2 cellular contexts compared by ENCODE assay signal in the genomic region with DNA sequence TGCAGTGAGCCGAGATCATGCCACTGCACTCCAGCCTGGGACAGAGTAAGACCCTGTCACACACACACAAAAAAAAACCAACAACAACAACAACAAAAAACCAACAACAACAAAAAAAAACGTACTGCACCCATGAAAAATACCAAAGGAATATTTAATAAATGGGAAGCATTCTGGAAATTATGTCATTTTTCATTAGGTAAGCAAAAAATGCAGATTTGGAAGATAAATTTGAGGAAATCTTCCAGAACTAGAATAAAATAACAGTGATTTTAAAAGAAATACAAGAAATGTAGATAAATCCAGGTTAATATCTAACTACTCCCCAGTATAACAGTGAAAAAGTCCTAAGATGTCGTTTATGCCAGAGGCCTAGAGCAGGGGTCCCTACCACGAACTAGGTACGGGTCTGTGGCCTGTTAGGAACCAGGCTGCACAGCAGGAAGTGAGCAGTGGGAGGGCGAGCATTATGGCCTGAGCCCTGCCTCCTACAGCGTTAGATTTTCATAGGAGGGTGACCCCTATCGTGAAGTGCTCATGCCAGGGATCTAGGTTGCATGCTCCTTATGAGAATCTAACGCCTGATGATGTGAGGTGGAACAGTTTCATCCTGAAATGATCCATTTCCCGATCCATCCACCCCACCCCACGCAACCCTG.
TF ChIP-seq lines count a peak whose summit lies in the region.

No MANE protein-coding gene starts in this region.

TF ChIP-seq in A549, 52 proteins besides CTCF, POLR2A, EP300 and RAD21:
- TF ChIP-seq MYC (IDR thresholded peaks at IDR 0.05; ENCODE audit: borderline replicate concordance, low read length) (no peak), EHF (CRISPR knock-in tag; IDR thresholded peaks at IDR 0.05) (no peak), MAFK (IDR thresholded peaks at IDR 0.05; ENCODE audit: partially characterized antibody) (peak; percentile 67), TP53 (CRISPR knock-in tag; IDR thresholded peaks at IDR 0.05) (no peak), CHD2 (IDR thresholded peaks at IDR 0.05; ENCODE audit: low read length, partially characterized antibody) (no peak), GATA3 (IDR thresholded peaks at IDR 0.05; ENCODE audit: borderline replicate concordance) (no peak)
- TF ChIP-seq, protein P1, sequence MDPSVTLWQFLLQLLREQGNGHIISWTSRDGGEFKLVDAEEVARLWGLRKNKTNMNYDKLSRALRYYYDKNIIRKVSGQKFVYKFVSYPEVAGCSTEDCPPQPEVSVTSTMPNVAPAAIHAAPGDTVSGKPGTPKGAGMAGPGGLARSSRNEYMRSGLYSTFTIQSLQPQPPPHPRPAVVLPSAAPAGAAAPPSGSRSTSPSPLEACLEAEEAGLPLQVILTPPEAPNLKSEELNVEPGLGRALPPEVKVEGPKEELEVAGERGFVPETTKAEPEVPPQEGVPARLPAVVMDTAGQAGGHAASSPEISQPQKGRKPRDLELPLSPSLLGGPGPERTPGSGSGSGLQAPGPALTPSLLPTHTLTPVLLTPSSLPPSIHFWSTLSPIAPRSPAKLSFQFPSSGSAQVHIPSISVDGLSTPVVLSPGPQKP (IDR thresholded peaks at IDR 0.05; ENCODE audit: low read depth, low read length), result no peak

TF ChIP-seq in GM23338, 12 proteins besides CTCF, POLR2A, EP300 and RAD21:
- TF ChIP-seq POLR2AphosphoS5 (IDR thresholded peaks at IDR 0.05; ENCODE audit: low read depth) (no peak), STAT1 (IDR thresholded peaks at IDR 0.05; ENCODE audit: unreplicated experiment) (no peak), JUNB (IDR thresholded peaks at IDR 0.05; ENCODE audit: unreplicated experiment) (no peak), CREB1 (CRISPR knock-in tag; IDR thresholded peaks at IDR 0.05; ENCODE audit: low read depth) (no peak), NANOG (IDR thresholded peaks at IDR 0.05; ENCODE audit: borderline replicate concordance) (no peak)
- TF ChIP-seq, protein P2, sequence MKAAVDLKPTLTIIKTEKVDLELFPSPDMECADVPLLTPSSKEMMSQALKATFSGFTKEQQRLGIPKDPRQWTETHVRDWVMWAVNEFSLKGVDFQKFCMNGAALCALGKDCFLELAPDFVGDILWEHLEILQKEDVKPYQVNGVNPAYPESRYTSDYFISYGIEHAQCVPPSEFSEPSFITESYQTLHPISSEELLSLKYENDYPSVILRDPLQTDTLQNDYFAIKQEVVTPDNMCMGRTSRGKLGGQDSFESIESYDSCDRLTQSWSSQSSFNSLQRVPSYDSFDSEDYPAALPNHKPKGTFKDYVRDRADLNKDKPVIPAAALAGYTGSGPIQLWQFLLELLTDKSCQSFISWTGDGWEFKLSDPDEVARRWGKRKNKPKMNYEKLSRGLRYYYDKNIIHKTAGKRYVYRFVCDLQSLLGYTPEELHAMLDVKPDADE (IDR thresholded peaks at IDR 0.05), result no peak
- TF ChIP-seq, protein P3, sequence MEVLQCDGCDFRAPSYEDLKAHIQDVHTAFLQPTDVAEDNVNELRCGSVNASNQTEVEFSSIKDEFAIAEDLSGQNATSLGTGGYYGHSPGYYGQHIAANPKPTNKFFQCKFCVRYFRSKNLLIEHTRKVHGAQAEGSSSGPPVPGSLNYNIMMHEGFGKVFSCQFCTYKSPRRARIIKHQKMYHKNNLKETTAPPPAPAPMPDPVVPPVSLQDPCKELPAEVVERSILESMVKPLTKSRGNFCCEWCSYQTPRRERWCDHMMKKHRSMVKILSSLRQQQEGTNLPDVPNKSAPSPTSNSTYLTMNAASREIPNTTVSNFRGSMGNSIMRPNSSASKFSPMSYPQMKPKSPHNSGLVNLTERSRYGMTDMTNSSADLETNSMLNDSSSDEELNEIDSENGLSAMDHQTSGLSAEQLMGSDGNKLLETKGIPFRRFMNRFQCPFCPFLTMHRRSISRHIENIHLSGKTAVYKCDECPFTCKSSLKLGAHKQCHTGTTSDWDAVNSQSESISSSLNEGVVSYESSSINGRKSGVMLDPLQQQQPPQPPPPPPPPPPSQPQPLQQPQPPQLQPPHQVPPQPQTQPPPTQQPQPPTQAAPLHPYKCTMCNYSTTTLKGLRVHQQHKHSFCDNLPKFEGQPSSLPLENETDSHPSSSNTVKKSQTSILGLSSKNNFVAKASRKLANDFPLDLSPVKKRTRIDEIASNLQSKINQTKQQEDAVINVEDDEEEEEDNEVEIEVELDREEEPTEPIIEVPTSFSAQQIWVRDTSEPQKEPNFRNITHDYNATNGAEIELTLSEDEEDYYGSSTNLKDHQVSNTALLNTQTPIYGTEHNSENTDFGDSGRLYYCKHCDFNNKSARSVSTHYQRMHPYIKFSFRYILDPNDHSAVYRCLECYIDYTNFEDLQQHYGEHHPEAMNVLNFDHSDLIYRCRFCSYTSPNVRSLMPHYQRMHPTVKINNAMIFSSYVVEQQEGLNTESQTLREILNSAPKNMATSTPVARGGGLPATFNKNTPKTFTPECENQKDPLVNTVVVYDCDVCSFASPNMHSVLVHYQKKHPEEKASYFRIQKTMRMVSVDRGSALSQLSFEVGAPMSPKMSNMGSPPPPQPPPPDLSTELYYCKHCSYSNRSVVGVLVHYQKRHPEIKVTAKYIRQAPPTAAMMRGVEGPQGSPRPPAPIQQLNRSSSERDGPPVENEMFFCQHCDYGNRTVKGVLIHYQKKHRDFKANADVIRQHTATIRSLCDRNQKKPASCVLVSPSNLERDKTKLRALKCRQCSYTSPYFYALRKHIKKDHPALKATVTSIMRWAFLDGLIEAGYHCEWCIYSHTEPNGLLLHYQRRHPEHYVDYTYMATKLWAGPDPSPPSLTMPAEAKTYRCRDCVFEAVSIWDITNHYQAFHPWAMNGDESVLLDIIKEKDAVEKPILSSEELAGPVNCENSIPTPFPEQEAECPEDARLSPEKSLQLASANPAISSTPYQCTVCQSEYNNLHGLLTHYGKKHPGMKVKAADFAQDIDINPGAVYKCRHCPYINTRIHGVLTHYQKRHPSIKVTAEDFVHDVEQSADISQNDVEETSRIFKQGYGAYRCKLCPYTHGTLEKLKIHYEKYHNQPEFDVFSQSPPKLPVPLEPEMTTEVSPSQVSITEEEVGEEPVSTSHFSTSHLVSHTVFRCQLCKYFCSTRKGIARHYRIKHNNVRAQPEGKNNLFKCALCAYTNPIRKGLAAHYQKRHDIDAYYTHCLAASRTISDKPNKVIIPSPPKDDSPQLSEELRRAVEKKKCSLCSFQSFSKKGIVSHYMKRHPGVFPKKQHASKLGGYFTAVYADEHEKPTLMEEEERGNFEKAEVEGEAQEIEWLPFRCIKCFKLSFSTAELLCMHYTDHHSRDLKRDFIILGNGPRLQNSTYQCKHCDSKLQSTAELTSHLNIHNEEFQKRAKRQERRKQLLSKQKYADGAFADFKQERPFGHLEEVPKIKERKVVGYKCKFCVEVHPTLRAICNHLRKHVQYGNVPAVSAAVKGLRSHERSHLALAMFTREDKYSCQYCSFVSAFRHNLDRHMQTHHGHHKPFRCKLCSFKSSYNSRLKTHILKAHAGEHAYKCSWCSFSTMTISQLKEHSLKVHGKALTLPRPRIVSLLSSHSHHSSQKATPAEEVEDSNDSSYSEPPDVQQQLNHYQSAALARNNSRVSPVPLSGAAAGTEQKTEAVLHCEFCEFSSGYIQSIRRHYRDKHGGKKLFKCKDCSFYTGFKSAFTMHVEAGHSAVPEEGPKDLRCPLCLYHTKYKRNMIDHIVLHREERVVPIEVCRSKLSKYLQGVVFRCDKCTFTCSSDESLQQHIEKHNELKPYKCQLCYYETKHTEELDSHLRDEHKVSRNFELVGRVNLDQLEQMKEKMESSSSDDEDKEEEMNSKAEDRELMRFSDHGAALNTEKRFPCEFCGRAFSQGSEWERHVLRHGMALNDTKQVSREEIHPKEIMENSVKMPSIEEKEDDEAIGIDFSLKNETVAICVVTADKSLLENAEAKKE (CRISPR knock-in tag; IDR thresholded peaks at IDR 0.05), result no peak
